21 cellular contexts compared by ENCODE assay signal in genomic region chr3:175777495-175777894, GRCh38.
DNase-seq lines count a peak whose midpoint lies in the region; ATAC-seq and TF ChIP-seq lines count a peak whose summit lies in the region.
"Had no signal": no experiment of that assay in that cellular context is flagged by ENCODE, and none has a peak within 500 bp of the region (broad histone marks: within the 10 kb centered on the region; RNA-seq: fewer than 3 reads in every experiment).

No MANE protein-coding gene starts in this region.

- DNase-seq in GM03348 (ENCODE audit: low spot score) (peak; percentile 12), SW480 (ENCODE audit: low spot score) (peak; percentile 2), fibroblast of pulmonary artery (ENCODE audit: low read depth) (peak; percentile 9), sciatic nerve (ENCODE audit: low spot score) (no peak), foreskin fibroblast (no peak), hippocampal formation (lab: John Stamatoyannopoulos, UW) (no peak)
- DNase-seq: activated CD4-positive, CD25-positive, alpha-beta regulatory T cell; activated CD8-positive, alpha-beta T cell treated with anti-CD3 and anti-CD28 coated beads, Interleukin-2, amount 10 ng/mL, durations not matched to agents 7 days and 5 days; activated naive CD4-positive, alpha-beta T cell treated with Interleukin-2 at 50 U/mL for 16 hours; activated T-cell treated with anti-CD3 and anti-CD28 coated beads, Interleukin-2, amount 50 U/mL, for 24 hours; anterior cingulate cortex; BE2C; Calu3; gastrocnemius medialis; left cardiac atrium; NCI-H345; retina; SK-N-SH; testis had no signal

- H3K4me3 ChIP-seq in fibroblast of pulmonary artery (replicated peaks; ENCODE audit: low read depth, low read length) (no peak overlapping the region), foreskin fibroblast (ENCODE audit: low read depth in 1 of 2, low read length in 2 of 2) (no peak overlapping the region)
- H3K4me3 ChIP-seq: gastrocnemius medialis, testis had no signal

- TF ChIP-seq CTCF in fibroblast of pulmonary artery (IDR thresholded peaks at IDR 0.05; ENCODE audit: low read length, missing control alignments) (no peak), foreskin fibroblast (IDR thresholded peaks at IDR 0.05; ENCODE audit: low read depth, low read length) (no peak)

- ATAC-seq in sciatic nerve: peak; percentile 68
- ATAC-seq in GM18909 (IDR thresholded peaks at IDR 0.05; ENCODE audit: poor library complexity, unreplicated experiment): no peak
- no peak for ATAC-seq in GM18873 (IDR thresholded peaks at IDR 0.05; ENCODE audit: low FRiP score, unreplicated experiment)
- ATAC-seq: activated CD8-positive, alpha-beta T cell treated with anti-CD3 and anti-CD28 coated beads, Interleukin-2, amount 10 ng/mL, durations not matched to agents 7 days and 5 days; gastrocnemius medialis; left cardiac atrium had no signal

- intact Hi-C loops in sciatic nerve (cut with DNase I): no loop called here

Comparison
In these comparisons a context has a peak if more than half of its experiments do, and no peak if none do; other contexts are left out.
1. DNase-seq: peak in GM03348 (single experiment), SW480 (single experiment) and fibroblast of pulmonary artery (single experiment); none in sciatic nerve (single experiment), foreskin fibroblast (0 of 2) and hippocampal formation (0 of 2).